1 cellular context compared by ENCODE assay signal in the genomic region with DNA sequence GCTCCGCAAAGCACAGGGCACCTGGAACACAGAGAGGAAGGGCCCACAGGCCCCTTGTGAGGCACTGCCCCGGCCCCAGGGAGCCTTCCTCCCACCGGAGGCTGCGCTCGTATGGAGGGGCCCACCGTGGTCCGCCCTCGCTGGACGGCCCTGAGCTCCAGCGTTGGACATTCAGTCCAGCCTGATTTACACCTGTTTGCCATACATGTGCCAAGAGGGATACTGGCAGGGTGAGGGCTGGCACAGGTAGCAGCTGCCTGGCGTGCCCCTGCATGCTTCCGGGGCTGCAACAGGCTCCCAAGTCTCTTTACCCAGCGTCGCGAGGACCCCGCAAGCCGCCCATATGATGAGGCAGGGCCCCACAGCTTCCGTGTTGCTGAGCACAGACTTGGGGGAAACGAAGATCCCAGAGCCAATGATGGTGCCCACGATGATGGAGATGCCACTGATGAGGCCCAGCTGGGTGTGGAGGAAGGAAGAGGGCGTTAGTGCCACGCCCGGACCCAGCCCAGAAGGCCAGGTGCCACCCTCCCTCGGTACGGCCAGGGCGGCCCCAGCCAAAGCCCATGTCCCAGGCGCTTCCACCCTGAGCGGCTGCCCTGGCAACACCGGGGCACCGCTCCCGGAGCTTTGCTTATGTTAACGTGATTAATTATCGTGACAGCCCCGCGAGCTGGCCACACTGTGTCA.
TF ChIP-seq lines count a peak whose summit lies in the region.

No MANE protein-coding gene starts in this region.

TF ChIP-seq in H1, 55 proteins besides CTCF, POLR2A, EP300 and RAD21 (continued from another document):
- TF ChIP-seq USF2 (IDR thresholded peaks at IDR 0.05; ENCODE audit: low read length) = no peak
- TF ChIP-seq CBX8 (IDR thresholded peaks at IDR 0.05; ENCODE audit: borderline replicate concordance, low read depth, low read length) = no peak
- TF ChIP-seq, protein P1, sequence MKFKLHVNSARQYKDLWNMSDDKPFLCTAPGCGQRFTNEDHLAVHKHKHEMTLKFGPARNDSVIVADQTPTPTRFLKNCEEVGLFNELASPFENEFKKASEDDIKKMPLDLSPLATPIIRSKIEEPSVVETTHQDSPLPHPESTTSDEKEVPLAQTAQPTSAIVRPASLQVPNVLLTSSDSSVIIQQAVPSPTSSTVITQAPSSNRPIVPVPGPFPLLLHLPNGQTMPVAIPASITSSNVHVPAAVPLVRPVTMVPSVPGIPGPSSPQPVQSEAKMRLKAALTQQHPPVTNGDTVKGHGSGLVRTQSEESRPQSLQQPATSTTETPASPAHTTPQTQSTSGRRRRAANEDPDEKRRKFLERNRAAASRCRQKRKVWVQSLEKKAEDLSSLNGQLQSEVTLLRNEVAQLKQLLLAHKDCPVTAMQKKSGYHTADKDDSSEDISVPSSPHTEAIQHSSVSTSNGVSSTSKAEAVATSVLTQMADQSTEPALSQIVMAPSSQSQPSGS (IDR thresholded peaks at IDR 0.05; ENCODE audit: low read length) = no peak
- no peak for TF ChIP-seq NRF1 (IDR thresholded peaks at IDR 0.05; ENCODE audit: low read depth, low read length)
- no peak for TF ChIP-seq ZNF274 (IDR thresholded peaks at IDR 0.05; ENCODE audit: borderline replicate concordance, extremely low read depth, low read length)
- no peak for TF ChIP-seq GABPA (IDR thresholded peaks at IDR 0.05; ENCODE audit: borderline replicate concordance, insufficient read depth, low read length)
